ENCODE assay signal across 8 cellular contexts in genomic region chr4:56435748-56436442, GRCh38. TPM values are rescaled to one million over a fixed set of nuclear protein-coding genes. Genes with fewer than 3 reads are reported as not detected.
DNase-seq lines count a peak whose midpoint lies in the region; ATAC-seq and TF ChIP-seq lines count a peak whose summit lies in the region.

Gene PAICS, plus strand, starts transcription at chr4:56436260. Its CDS starts 53 bp downstream, at chr4:56436313.

- peak within 1 kb of the TSS; percentile 100 for H2AK9ac ChIP-seq in IMR-90 (replicated peaks; ENCODE audit: low read depth, low read length, poor library complexity)

- ATAC-seq in GM21528 (IDR thresholded peaks at IDR 0.05; ENCODE audit: low FRiP score, unreplicated experiment) (peak; percentile 76), IMR-90 (ENCODE audit: low read depth) (peak; percentile 84)

- H4K8ac ChIP-seq in IMR-90 (ENCODE audit: low read depth in 2 of 2, low read length in 2 of 2): peak within 1 kb of the TSS; percentile 85 to 92

- H3K4ac ChIP-seq in IMR-90 (ENCODE audit: low read depth, low read length): peak within 1 kb of the TSS; percentile 92

- no TSS peak for BruUV-seq in IMR-90 (replicated peaks; lab: Mats Ljungman, UMichigan)

- TF ChIP-seq CTCF in IMR-90 (conservative IDR thresholded peaks at IDR 0.05; ENCODE audit: low read depth, low read length): no peak

- intact Hi-C loops in IMR-90 (cut with micrococcal nuclease): loop anchor here (2.0 kb wide), 2 partner anchors 31 to 49 kb away; partner anchors contain the start of genes AASDH and SRP72

- peak within 1 kb of the TSS; percentile 95 for H3K4me2 ChIP-seq in IMR-90 (ENCODE audit: low read depth, low read length)

- H3K27me3 ChIP-seq in IMR-90 (ENCODE audit: control insufficient read depth, insufficient read depth, low read length): no peaks in the 10 kb centered on the region

- H3K9me1 ChIP-seq in IMR-90 (ENCODE audit: insufficient read depth, low read length): peaks cover 4% of the 10 kb centered on the region; the same call in 1 of the 2 replicates

- 0 out of 2 replicates have a peak within 1 kb of the TSS, but pooled peaks have one; percentile 30 for H2BK20ac ChIP-seq in IMR-90 (ENCODE audit: low read depth, low read length)

- peak within 1 kb of the TSS; percentile 99 for H3K56ac ChIP-seq in IMR-90 (ENCODE audit: extremely low read depth, insufficient read depth, low read length)

- 0% methylated on average over 23 of the region's 63 CpGs; no CpG with 5 or more reads in 1 of the 2 experiments for WGBS in IMR-90 (ENCODE audit: extremely low coverage in 2 of 2, insufficient read length in 1 of 2), 2 experiments

- peak within 1 kb of the TSS; percentile 36 for H3K18ac ChIP-seq in IMR-90 (ENCODE audit: low read depth, low read length)

- peak within 1 kb of the TSS; percentile 99 for H2AFZ ChIP-seq in IMR-90 (replicated peaks; ENCODE audit: low read length, poor library complexity)

- no peaks in the 10 kb centered on the region for H3K9me3 ChIP-seq in IMR-90 (ENCODE audit: control insufficient read depth, insufficient read depth, low read length)

- peak within 1 kb of the TSS; percentile 52; the same call in 1 of the 2 replicates for H4K5ac ChIP-seq in IMR-90 (ENCODE audit: low read depth, low read length)

- TF ChIP-seq POLR2A in IMR-90 (IDR thresholded peaks at IDR 0.05; ENCODE audit: low read depth, low read length): peak; percentile 82

- peak within 1 kb of the TSS; percentile 62 for H2BK120ac ChIP-seq in IMR-90 (ENCODE audit: low read depth, low read length)

- no peaks in the 10 kb centered on the region; the same call in 1 of the 2 replicates for H3K36me3 ChIP-seq in IMR-90 (ENCODE audit: control insufficient read depth, insufficient read depth, low read length)

- peaks cover 13% of the 10 kb centered on the region for H4K20me1 ChIP-seq in IMR-90 (ENCODE audit: insufficient read depth, low read length)

- H3K4me1 ChIP-seq in IMR-90 (ENCODE audit: control insufficient read depth, insufficient read depth, low read length): no peaks in the 10 kb centered on the region

- peaks cover 6 to 46% of the 10 kb centered on the region in 2 experiments for H3K79me1 ChIP-seq in IMR-90 (ENCODE audit: low read depth in 1 of 2, low read length in 2 of 2)

- POLR2A ChIA-PET in IMR-90 (lab: Charles Lee; ENCODE audit: unreplicated experiment): interaction anchor here (0.6 to 1.8 kb wide), 3 partner anchors 9 to 1037 kb away, joined by 3 to 6 read pairs (median 3); no protein-coding TSS in a partner anchor

- in situ Hi-C loops in IMR-90 (cut with MboI; ENCODE audit: low sequenced_read_pairs): no loop called here

- dilution Hi-C loops in IMR-90 (cut with HindIII; ENCODE audit: low sequenced_read_pairs, unreplicated experiment): no loop called here

- H3K9ac ChIP-seq in IMR-90 (ENCODE audit: low read depth, low read length): peak within 1 kb of the TSS; percentile 68

- peak within 1 kb of the TSS; percentile 79 for H3K27ac ChIP-seq in IMR-90 (ENCODE audit: insufficient read depth, low read length)
- peak within 1 kb of the TSS; percentile 77 for H3K27ac ChIP-seq in epithelial cell of prostate

- peak within 1 kb of the TSS; percentile 89 for H2BK5ac ChIP-seq in IMR-90 (ENCODE audit: low read depth, low read length, poor library complexity, severe bottlenecking)

- no peak within 1 kb of the TSS; the same call in 2 of the 3 replicates for H2BK15ac ChIP-seq in IMR-90 (ENCODE audit: low read depth, low read length)

- peak within 1 kb of the TSS; percentile 59 for H3K4me3 ChIP-seq in IMR-90 (ENCODE audit: insufficient read depth, low read depth, low read length)

- peak within 1 kb of the TSS; percentile 89 for H2AK5ac ChIP-seq in IMR-90 (ENCODE audit: low read depth, low read length)

- no peak for TF ChIP-seq RAD21 in IMR-90 (IDR thresholded peaks at IDR 0.05; ENCODE audit: low read length)

- peak within 1 kb of the TSS; percentile 96 for H3K14ac ChIP-seq in IMR-90 (replicated peaks; ENCODE audit: low read depth, low read length)

- peak within 1 kb of the TSS; percentile 97 for H3K23ac ChIP-seq in IMR-90 (ENCODE audit: low read depth, low read length)

- peak; percentile 96 for DNase-seq in DMS 273 (lab: John Stamatoyannopoulos, UW; ENCODE audit: unreplicated experiment)
- DNase-seq in IMR-90: peak; percentile 92
- peak; percentile 98 for DNase-seq in OCI-M1 (lab: John Stamatoyannopoulos, UW)
- DNase-seq in activated T-cell treated with anti-CD3 and anti-CD28 coated beads for 4 hours: peak; percentile 94
- peak; percentile 60 for DNase-seq in epithelial cell of prostate (ENCODE audit: low read depth, low spot score)
- DNase-seq in mucosa of gallbladder (ENCODE audit: low spot score): peak; percentile 95
- DNase-seq in stimulated activated CD8-positive, alpha-beta memory T cell treated with anti-CD3 and anti-CD28 coated beads, Interleukin-4, amount 100 ng/mL, for 4 hours (ENCODE audit: low read depth in 2 of 2, low spot score in 1 of 2): peak; percentile 90 to 92

- CTCF ChIA-PET in IMR-90 (lab: Yijun Ruan, JAX): interaction anchor here (0.6 to 1.3 kb wide), 3 partner anchors 10 to 1008 kb away, joined by 6 to 8 read pairs (median 6); no protein-coding TSS in a partner anchor

- peak within 1 kb of the TSS; percentile 88 for H4K91ac ChIP-seq in IMR-90 (ENCODE audit: insufficient read depth, low read depth, low read length)

TF ChIP-seq in IMR-90, 13 proteins besides CTCF, POLR2A, EP300 and RAD21:
- peak; percentile 75 for TF ChIP-seq BHLHE40 (IDR thresholded peaks at IDR 0.05; ENCODE audit: low read depth, low read length)
- no peak for TF ChIP-seq USF2 (IDR thresholded peaks at IDR 0.05; ENCODE audit: low read depth, low read length)
- TF ChIP-seq RCOR1 (IDR thresholded peaks at IDR 0.05; ENCODE audit: insufficient replicate concordance, low read length): no peak
- peak; percentile 100 for TF ChIP-seq MXI1 (IDR thresholded peaks at IDR 0.05; ENCODE audit: borderline replicate concordance, low read depth, low read length)
- peak; percentile 57; the same call in 1 of the 2 replicates for TF ChIP-seq MAZ (IDR thresholded peaks at IDR 0.05; ENCODE audit: borderline replicate concordance, low read depth, low read length)

RNA-seq across cellular contexts. Expression of gene PAICS, which starts in this region (rescaled TPM):
- total RNA-seq in IMR-90 (2012; rRNA removed) (47.9 and 76.9 TPM in 2 replicates), mucosa of gallbladder (36.5 TPM)
- 86.6 and 109 TPM in 2 replicates for polyA plus RNA-seq in IMR-90 (2012; rRNA removed)
- 26.9 and 56.3 TPM in 2 replicates for polyA plus RNA-seq in IMR-90 (2012; cell fraction: cytosol; rRNA removed)
- 16.8 and 74.7 TPM in 2 replicates for polyA plus RNA-seq in IMR-90 (2012; cell fraction: nucleus; rRNA removed; ENCODE audit: low replicate concordance)

Comparison
In these comparisons a context has a peak if more than half of its experiments do, and no peak if none do; other contexts are left out.
1. Peak in every context shown above with its lines: DNase-seq, ATAC-seq, H3K4me3 ChIP-seq and H3K27ac ChIP-seq.